ENCODE assay signal across 8 cellular contexts in genomic region chr4:182143086-182143821, GRCh38.
DNase-seq lines count a peak whose midpoint lies in the region; ATAC-seq and TF ChIP-seq lines count a peak whose summit lies in the region.

No MANE protein-coding gene starts in this region.

- H3K9me3 ChIP-seq in naive thymus-derived CD4-positive, alpha-beta T cell (ENCODE audit: control insufficient read depth in 2 of 3, low read length in 3 of 3): no peaks in the 10 kb centered on the region

- H3K36me3 ChIP-seq in naive thymus-derived CD4-positive, alpha-beta T cell (ENCODE audit: control insufficient read depth in 2 of 3, insufficient read depth in 3 of 3, low read length in 3 of 3): no peaks in the 10 kb centered on the region

- H3K4me3 ChIP-seq in AG10803 (ENCODE audit: low read length): peak overlapping the region; percentile 77
- no peak overlapping the region for H3K4me3 ChIP-seq in naive thymus-derived CD4-positive, alpha-beta T cell (ENCODE audit: low read length)

- no peak overlapping the region for H3K27ac ChIP-seq in naive thymus-derived CD4-positive, alpha-beta T cell (ENCODE audit: low read depth, low read length)

- H3K36me3 Mint-ChIP-seq in IgD-negative memory B cell: no peaks in the 10 kb centered on the region
- no peaks in the 10 kb centered on the region for H3K36me3 Mint-ChIP-seq in effector memory CD8-positive, alpha-beta T cell (ENCODE audit: insufficient read depth)
- peaks cover 0 to 7% (median 0%) of the 10 kb centered on the region in 5 donors for H3K36me3 Mint-ChIP-seq in naive thymus-derived CD4-positive, alpha-beta T cell

- H3K27me3 ChIP-seq in naive thymus-derived CD4-positive, alpha-beta T cell (ENCODE audit: control insufficient read depth in 2 of 2, insufficient read depth in 2 of 2, low read length in 2 of 2): peaks cover 0 to 7% of the 10 kb centered on the region in 2 donors

- H3K4me1 Mint-ChIP-seq in IgD-negative memory B cell: peaks cover 4 to 9% (median 7%) of the 10 kb centered on the region in 3 donors
- H3K4me1 Mint-ChIP-seq in effector memory CD8-positive, alpha-beta T cell (ENCODE audit: low read depth in 2 of 2): peaks cover 0 to 5% of the 10 kb centered on the region in 2 donors
- peaks cover 0 to 29% (median 17%) of the 10 kb centered on the region in 7 donors for H3K4me1 Mint-ChIP-seq in naive thymus-derived CD4-positive, alpha-beta T cell

- peaks cover 0 to 2% (median 1%) of the 10 kb centered on the region in 3 donors for H3K9me3 Mint-ChIP-seq in IgD-negative memory B cell
- peaks cover 0 to 6% of the 10 kb centered on the region in 2 donors for H3K9me3 Mint-ChIP-seq in effector memory CD8-positive, alpha-beta T cell
- H3K9me3 Mint-ChIP-seq in naive thymus-derived CD4-positive, alpha-beta T cell: peaks cover 0 to 8% (median 1%) of the 10 kb centered on the region in 11 donors

- ATAC-seq in effector memory CD8-positive, alpha-beta T cell (replicated peaks): no peak
- ATAC-seq in naive thymus-derived CD4-positive, alpha-beta T cell: no peak
- ATAC-seq in HG03571 (IDR thresholded peaks at IDR 0.05; ENCODE audit: unreplicated experiment): no peak
- ATAC-seq in HG03025 (IDR thresholded peaks at IDR 0.05; ENCODE audit: low FRiP score, unreplicated experiment): no peak

- CTCF ChIA-PET in naive thymus-derived CD4-positive, alpha-beta T cell (lab: Charles Lee): no interaction called here

- peak overlapping the region; percentile 35 to 83 (median 70) for H3K4me3 Mint-ChIP-seq in IgD-negative memory B cell
- H3K4me3 Mint-ChIP-seq in effector memory CD8-positive, alpha-beta T cell: peak overlapping the region; percentile 45 to 68
- H3K4me3 Mint-ChIP-seq in naive thymus-derived CD4-positive, alpha-beta T cell: peak overlapping the region; percentile 45 to 84 (median 66)

- POLR2A ChIA-PET in naive thymus-derived CD4-positive, alpha-beta T cell (lab: Charles Lee): no interaction called here

- intact Hi-C loops in naive thymus-derived CD4-positive, alpha-beta T cell (cut with micrococcal nuclease): loop anchor here in 1 of 2 donors (10.0 kb wide), 2 partner anchors 312 to 1762 kb away; partner anchors contain the start of gene STOX2

- H3K4me1 ChIP-seq in naive thymus-derived CD4-positive, alpha-beta T cell (ENCODE audit: control insufficient read depth in 2 of 2, insufficient read depth in 2 of 2, low read length in 2 of 2): no peaks in the 10 kb centered on the region

- no peak for TF ChIP-seq CTCF in AG10803 (conservative IDR thresholded peaks at IDR 0.05; ENCODE audit: low read length)

- H3K27ac Mint-ChIP-seq in IgD-negative memory B cell: no peak overlapping the region
- no peak overlapping the region for H3K27ac Mint-ChIP-seq in effector memory CD8-positive, alpha-beta T cell
- peak overlapping the region in 1 of 9 donors; percentile 48 for H3K27ac Mint-ChIP-seq in naive thymus-derived CD4-positive, alpha-beta T cell

- peaks cover 42% of the 10 kb centered on the region for H3K27me3 Mint-ChIP-seq in IgD-negative memory B cell
- H3K27me3 Mint-ChIP-seq in effector memory CD8-positive, alpha-beta T cell: peaks cover 37 to 73% of the 10 kb centered on the region in 2 donors
- peaks cover 69 to 78% (median 74%) of the 10 kb centered on the region in 5 donors for H3K27me3 Mint-ChIP-seq in naive thymus-derived CD4-positive, alpha-beta T cell

- DNase-seq in AG10803 (ENCODE audit: low read depth): peak; percentile 44
- no peak for DNase-seq in effector memory CD8-positive, alpha-beta T cell
- DNase-seq in naive thymus-derived CD4-positive, alpha-beta T cell: no peak
- DNase-seq in SHP77 treated with DMSO at 0.1 percent for 48 hours (lab: John Stamatoyannopoulos, UW): no peak
- DNase-seq in cerebellum (ENCODE audit: low spot score): no peak
